8 cellular contexts compared by ENCODE assay signal in the genomic region with DNA sequence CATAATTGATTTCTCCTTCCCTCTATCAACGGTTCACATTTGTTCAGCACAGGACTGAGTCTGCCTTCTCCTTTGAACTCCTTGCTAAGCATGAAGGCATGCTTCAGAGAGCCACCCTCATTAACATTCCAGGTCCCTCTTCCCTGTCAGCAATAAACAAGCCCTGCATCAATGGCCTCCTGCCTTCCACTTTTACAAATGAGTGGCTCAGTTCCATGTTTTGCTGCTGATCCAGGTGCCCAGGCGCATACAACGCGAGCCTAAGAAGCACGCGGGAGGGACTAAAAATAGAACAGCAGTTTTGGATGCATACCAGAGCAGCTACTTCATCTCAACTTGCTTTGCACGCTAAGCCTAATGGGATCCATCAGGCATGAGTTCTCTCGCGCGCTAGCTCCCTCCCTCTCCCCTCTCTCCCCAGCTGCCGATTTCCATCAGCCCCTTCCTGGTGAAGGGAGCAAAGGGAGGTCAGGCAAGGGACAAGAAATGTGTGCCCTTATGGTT. TPM values are rescaled to one million over a fixed set of nuclear protein-coding genes. Genes with fewer than 3 reads are reported as not detected.
DNase-seq lines count a peak whose midpoint lies in the region; ATAC-seq and TF ChIP-seq lines count a peak whose summit lies in the region.

No MANE protein-coding gene starts in this region.

- H3K4me3 ChIP-seq in astrocyte of the spinal cord (ENCODE audit: low read depth, low read length) (no peak overlapping the region), iPS-18a (ENCODE audit: low read length) (peak overlapping the region; percentile 11), skeletal muscle cell (ENCODE audit: low read depth, low read length) (no peak overlapping the region)

- H3K9me3 Mint-ChIP-seq in T-cell, result no peaks in the 10 kb centered on the region
- H3K9me3 Mint-ChIP-seq in activated T-helper 17 cell treated with anti-CD3 and anti-CD28 coated beads, Interleukin-2, amount 50 U/mL, for 72 hours, result no peaks in the 10 kb centered on the region

- no peak overlapping the region for H3K9ac ChIP-seq in iPS-18a (ENCODE audit: low read length)

- no peak overlapping the region for H3K4me3 Mint-ChIP-seq in T-cell
- H3K4me3 Mint-ChIP-seq in activated T-helper 17 cell treated with anti-CD3 and anti-CD28 coated beads, Interleukin-2, amount 50 U/mL, for 72 hours, result no peak overlapping the region

- no peaks in the 10 kb centered on the region for H3K36me3 ChIP-seq in iPS-18a (ENCODE audit: control insufficient read depth, low read depth, low read length)

- H3K4me1 ChIP-seq in iPS-18a (ENCODE audit: control insufficient read depth, low read depth, low read length), result peaks cover 26% of the 10 kb centered on the region

- H3K27ac Mint-ChIP-seq in T-cell, result no peak overlapping the region
- no peak overlapping the region for H3K27ac Mint-ChIP-seq in activated T-helper 17 cell treated with anti-CD3 and anti-CD28 coated beads, Interleukin-2, amount 50 U/mL, for 72 hours

- H3K9me3 ChIP-seq in iPS-18a (ENCODE audit: control insufficient read depth, low read depth, low read length), result no peaks in the 10 kb centered on the region

- POLR2A ChIA-PET in T-cell (lab: Charles Lee), result no interaction called here

- CTCF ChIA-PET in T-cell (lab: Charles Lee), result no interaction called here

- DNase-seq in Ammon's horn (ENCODE audit: low spot score) (peak; percentile 87), NCI-H1105 treated with DMSO at 0.1 percent for 48 hours (lab: John Stamatoyannopoulos, UW) (peak; percentile 100), astrocyte of the spinal cord (ENCODE audit: low read depth, low spot score) (peak; percentile 94), skeletal muscle cell (ENCODE audit: low read depth) (peak; percentile 88), T-cell (no peak), cortex of kidney (lab: John Stamatoyannopoulos, UW) (no peak)

- H3K27me3 ChIP-seq in iPS-18a (ENCODE audit: control insufficient read depth, insufficient read depth, low read length), result no peaks in the 10 kb centered on the region

- peaks cover 0 to 5% (median 2%) of the 10 kb centered on the region in 3 donors for H3K4me1 Mint-ChIP-seq in T-cell
- peaks cover 5% of the 10 kb centered on the region for H3K4me1 Mint-ChIP-seq in activated T-helper 17 cell treated with anti-CD3 and anti-CD28 coated beads, Interleukin-2, amount 50 U/mL, for 72 hours

- peaks cover 13% of the 10 kb centered on the region for H3K36me3 Mint-ChIP-seq in T-cell
- H3K36me3 Mint-ChIP-seq in activated T-helper 17 cell treated with anti-CD3 and anti-CD28 coated beads, Interleukin-2, amount 50 U/mL, for 72 hours (ENCODE audit: low read depth), result peaks cover 15% of the 10 kb centered on the region

- ATAC-seq in T-cell (replicated peaks in 1 of 4), result no peak
- no peak for ATAC-seq in activated T-helper 17 cell treated with anti-CD3 and anti-CD28 coated beads, Interleukin-2, amount 50 U/mL, for 72 hours (replicated peaks)

- no peaks in the 10 kb centered on the region for H3K27me3 Mint-ChIP-seq in T-cell
- no peaks in the 10 kb centered on the region for H3K27me3 Mint-ChIP-seq in activated T-helper 17 cell treated with anti-CD3 and anti-CD28 coated beads, Interleukin-2, amount 50 U/mL, for 72 hours

- TF ChIP-seq CTCF in astrocyte of the spinal cord (IDR thresholded peaks at IDR 0.05; ENCODE audit: low read depth, low read length), result no peak

- in situ Hi-C loops in astrocyte of the spinal cord (cut with HindIII; ENCODE audit: low sequenced_read_pairs), result no loop called here

- no peak overlapping the region for H3K27ac ChIP-seq in iPS-18a (ENCODE audit: low read length)

RNA-seq across cellular contexts. Expression of a gene that starts 53.4 kb away (rescaled TPM):
- 10 to 100 TPM; 13.8 to 21.8 (median 20.6) TPM for total RNA-seq in T-cell
- 10 to 100 TPM; 36.5 to 63.6 TPM for total RNA-seq in activated T-helper 17 cell treated with anti-CD3 and anti-CD28 coated beads, Interleukin-2, amount 50 U/mL, for 72 hours

Comparison
In these comparisons a context has a peak if more than half of its experiments do, and no peak if none do; other contexts are left out.
1. DNase-seq: peak in Ammon's horn (single experiment), NCI-H1105 treated with DMSO at 0.1 percent for 48 hours (single experiment), astrocyte of the spinal cord (single experiment) and skeletal muscle cell (single experiment); none in T-cell (0 of 34) and cortex of kidney (single experiment).